In the genomic region with DNA sequence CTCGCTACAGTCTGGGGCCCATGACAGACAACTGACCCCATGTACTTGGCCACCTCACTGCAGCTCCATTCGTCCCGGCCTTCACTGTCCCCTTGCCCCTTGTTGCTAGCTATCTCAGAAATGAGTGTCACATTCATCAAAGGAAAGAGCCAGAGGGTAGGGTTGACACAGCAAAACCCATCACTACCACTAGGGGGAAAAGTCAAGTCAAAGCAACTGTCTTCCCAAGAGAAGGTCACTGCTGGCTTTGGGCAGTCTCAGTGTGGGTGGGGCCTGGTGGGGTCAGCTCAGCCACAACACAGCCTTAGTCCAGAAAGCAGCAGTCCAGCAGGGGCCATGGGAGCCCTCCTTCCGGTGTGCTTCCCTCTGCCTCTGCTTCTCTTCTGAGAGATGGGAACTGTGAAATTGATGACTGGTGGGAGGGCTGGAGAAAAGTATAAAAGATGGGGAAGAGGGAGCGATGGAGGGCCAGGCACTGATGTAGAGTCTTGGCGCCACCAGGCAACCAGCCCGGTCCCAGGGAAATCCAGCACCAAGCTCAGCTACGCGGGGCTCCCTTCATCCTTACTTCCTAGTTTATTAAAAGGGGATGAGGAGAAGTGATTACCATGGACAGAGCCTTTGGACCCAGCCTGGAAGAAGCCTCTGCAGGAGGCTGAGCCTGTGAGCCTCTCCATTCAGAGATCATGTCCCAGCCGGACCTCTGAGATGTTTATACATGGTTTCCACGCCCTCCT, we compare ENCODE assay signal across 8 cellular contexts. TPM values are rescaled to one million over a fixed set of nuclear protein-coding genes. Genes with fewer than 3 reads are reported as not detected.
DNase-seq lines count a peak whose midpoint lies in the region; ATAC-seq, FAIRE-seq and TF ChIP-seq lines count a peak whose summit lies in the region.

No MANE protein-coding gene starts in this region.

- H3K36me3 Mint-ChIP-seq in WTC11, result no peaks in the 10 kb centered on the region
- no peaks in the 10 kb centered on the region for H3K36me3 Mint-ChIP-seq in activated T-helper 1 cell treated with anti-CD3 and anti-CD28 coated beads, Interleukin-12 subunit alpha, Interleukin-12 subunit beta, Interleukin-2, Interleukin-4 antibody, amounts not matched to agents 30 ng/mL and 10 ng/mL and 1 ng/mL, durations not matched to agents 14 hours and 24 hours and 36 hours (ENCODE audit: low read depth)

- H3K18ac ChIP-seq in mesendoderm (ENCODE audit: low read length), result no peak overlapping the region

- no peak overlapping the region for H2BK5ac ChIP-seq in mesendoderm (ENCODE audit: low read length)

- FAIRE-seq in HTR-8/SVneo (lab: Jason Lieb, UNC), result no peak

- H3K27me3 ChIP-seq in mesendoderm (ENCODE audit: insufficient read depth, low read length, poor library complexity), result no peaks in the 10 kb centered on the region

- H4K8ac ChIP-seq in mesendoderm (ENCODE audit: low read depth, low read length), result no peak overlapping the region

- no peak overlapping the region for H3K56ac ChIP-seq in mesendoderm (ENCODE audit: low read length)

- no peaks in the 10 kb centered on the region for H3K79me2 ChIP-seq in mesendoderm (ENCODE audit: control insufficient read depth, insufficient read depth, low read length)

- H2BK15ac ChIP-seq in mesendoderm (replicated peaks; ENCODE audit: low read depth), result no peak overlapping the region

- H3K27ac ChIP-seq in mesendoderm (ENCODE audit: low read depth, low read length), result no peak overlapping the region

- no peak overlapping the region for H4K5ac ChIP-seq in mesendoderm (ENCODE audit: low read length)

- no peaks in the 10 kb centered on the region for H3K79me1 ChIP-seq in mesendoderm (ENCODE audit: low read length)

- POLR2A ChIA-PET in WTC11 (lab: Charles Lee), result interaction anchor here (0.6 kb wide), 1 partner anchor 318 kb away, joined by 3 read pairs; no protein-coding TSS in a partner anchor

- no peak overlapping the region for H3K4me3 ChIP-seq in mesendoderm (ENCODE audit: low read length)

- WGBS in mesendoderm (ENCODE audit: extremely low coverage, insufficient coverage, low lambda C conversion rate), result no CpG with 5 or more reads among the region's 11 CpGs

- DNase-seq in DMS53 (lab: John Stamatoyannopoulos, UW) (peak; percentile 58), WTC11 (ENCODE audit: low spot score) (peak; percentile 52), mesendoderm (peak; percentile 87), HTR-8/SVneo (ENCODE audit: insufficient read length, low spot score) (no peak), HCEC 1CT (no peak)
- DNase-seq in activated T-helper 1 cell treated with anti-CD3 and anti-CD28 coated beads, Interleukin-12 subunit alpha, Interleukin-12 subunit beta, Interleukin-2, Interleukin-4 antibody, amounts not matched to agents 30 ng/mL and 10 ng/mL and 1 ng/mL, durations not matched to agents 14 hours and 24 hours and 36 hours (ENCODE audit: low spot score), result no peak

- peaks cover 10% of the 10 kb centered on the region for H3K4me1 Mint-ChIP-seq in WTC11
- peaks cover 12% of the 10 kb centered on the region for H3K4me1 Mint-ChIP-seq in activated T-helper 1 cell treated with anti-CD3 and anti-CD28 coated beads, Interleukin-12 subunit alpha, Interleukin-12 subunit beta, Interleukin-2, Interleukin-4 antibody, amounts not matched to agents 30 ng/mL and 10 ng/mL and 1 ng/mL, durations not matched to agents 14 hours and 24 hours and 36 hours (ENCODE audit: low read depth)

- no peak overlapping the region for H2AK5ac ChIP-seq in mesendoderm (ENCODE audit: low read length)

- peak; percentile 70 for TF ChIP-seq CTCF in WTC11 (IDR thresholded peaks at IDR 0.05)

- intact Hi-C loops in activated T-helper 1 cell treated with anti-CD3 and anti-CD28 coated beads, Interleukin-12 subunit alpha, Interleukin-12 subunit beta, Interleukin-2, Interleukin-4 antibody, amounts not matched to agents 30 ng/mL and 10 ng/mL and 1 ng/mL, durations not matched to agents 14 hours and 24 hours and 36 hours (cut with micrococcal nuclease), result no loop called here

- H3K27ac Mint-ChIP-seq in WTC11, result no peak overlapping the region
- H3K27ac Mint-ChIP-seq in activated T-helper 1 cell treated with anti-CD3 and anti-CD28 coated beads, Interleukin-12 subunit alpha, Interleukin-12 subunit beta, Interleukin-2, Interleukin-4 antibody, amounts not matched to agents 30 ng/mL and 10 ng/mL and 1 ng/mL, durations not matched to agents 14 hours and 24 hours and 36 hours, result no peak overlapping the region

- H3K9me3 Mint-ChIP-seq in WTC11, result no peaks in the 10 kb centered on the region
- no peaks in the 10 kb centered on the region for H3K9me3 Mint-ChIP-seq in activated T-helper 1 cell treated with anti-CD3 and anti-CD28 coated beads, Interleukin-12 subunit alpha, Interleukin-12 subunit beta, Interleukin-2, Interleukin-4 antibody, amounts not matched to agents 30 ng/mL and 10 ng/mL and 1 ng/mL, durations not matched to agents 14 hours and 24 hours and 36 hours

- H3K4ac ChIP-seq in mesendoderm (ENCODE audit: low read depth, low read length), result no peak overlapping the region

- ATAC-seq in HG02642 (IDR thresholded peaks at IDR 0.05; ENCODE audit: poor library complexity, unreplicated experiment) (peak; percentile 48), WTC11 (peak; percentile 97), HG03159 (IDR thresholded peaks at IDR 0.05; ENCODE audit: unreplicated experiment) (no peak)

- H3K23ac ChIP-seq in mesendoderm (ENCODE audit: low read length), result no peak overlapping the region

- H3K4me3 Mint-ChIP-seq in WTC11, result no peak overlapping the region
- no peak overlapping the region for H3K4me3 Mint-ChIP-seq in activated T-helper 1 cell treated with anti-CD3 and anti-CD28 coated beads, Interleukin-12 subunit alpha, Interleukin-12 subunit beta, Interleukin-2, Interleukin-4 antibody, amounts not matched to agents 30 ng/mL and 10 ng/mL and 1 ng/mL, durations not matched to agents 14 hours and 24 hours and 36 hours

- no peaks in the 10 kb centered on the region for H3K36me3 ChIP-seq in mesendoderm (ENCODE audit: control insufficient read depth, insufficient read depth, low read length)

- H2BK120ac ChIP-seq in mesendoderm (ENCODE audit: low read depth, low read length), result no peak overlapping the region

- no peaks in the 10 kb centered on the region for H3K27me3 Mint-ChIP-seq in WTC11 (ENCODE audit: low read depth)
- H3K27me3 Mint-ChIP-seq in activated T-helper 1 cell treated with anti-CD3 and anti-CD28 coated beads, Interleukin-12 subunit alpha, Interleukin-12 subunit beta, Interleukin-2, Interleukin-4 antibody, amounts not matched to agents 30 ng/mL and 10 ng/mL and 1 ng/mL, durations not matched to agents 14 hours and 24 hours and 36 hours (ENCODE audit: insufficient read depth), result peaks cover 9% of the 10 kb centered on the region

- CTCF ChIA-PET in WTC11 (lab: Charles Lee), result interaction anchor here (0.5 to 3.6 kb wide), 38 partner anchors 9 to 659 kb away, joined by 3 to 27 read pairs (median 4); no protein-coding TSS in a partner anchor

- no peak overlapping the region for H3K4me2 ChIP-seq in mesendoderm (ENCODE audit: low read length)

- H3K4me1 ChIP-seq in mesendoderm (ENCODE audit: control insufficient read depth, low read depth, low read length), result peaks cover 2% of the 10 kb centered on the region

- no peak overlapping the region for H3K9ac ChIP-seq in mesendoderm (ENCODE audit: low read length)

TF ChIP-seq in WTC11, 78 proteins besides CTCF, POLR2A, EP300 and RAD21 (continues in another document):
- TF ChIP-seq SMAD3 (CRISPR knock-in tag; IDR thresholded peaks at IDR 0.05; ENCODE audit: borderline replicate concordance) (no peak), MYBL2 (CRISPR knock-in tag; IDR thresholded peaks at IDR 0.05) (no peak), ESRRA (CRISPR knock-in tag; IDR thresholded peaks at IDR 0.05; ENCODE audit: borderline replicate concordance) (no peak), RELA (CRISPR knock-in tag; IDR thresholded peaks at IDR 0.05; ENCODE audit: borderline replicate concordance) (no peak)
- TF ChIP-seq, protein P1, sequence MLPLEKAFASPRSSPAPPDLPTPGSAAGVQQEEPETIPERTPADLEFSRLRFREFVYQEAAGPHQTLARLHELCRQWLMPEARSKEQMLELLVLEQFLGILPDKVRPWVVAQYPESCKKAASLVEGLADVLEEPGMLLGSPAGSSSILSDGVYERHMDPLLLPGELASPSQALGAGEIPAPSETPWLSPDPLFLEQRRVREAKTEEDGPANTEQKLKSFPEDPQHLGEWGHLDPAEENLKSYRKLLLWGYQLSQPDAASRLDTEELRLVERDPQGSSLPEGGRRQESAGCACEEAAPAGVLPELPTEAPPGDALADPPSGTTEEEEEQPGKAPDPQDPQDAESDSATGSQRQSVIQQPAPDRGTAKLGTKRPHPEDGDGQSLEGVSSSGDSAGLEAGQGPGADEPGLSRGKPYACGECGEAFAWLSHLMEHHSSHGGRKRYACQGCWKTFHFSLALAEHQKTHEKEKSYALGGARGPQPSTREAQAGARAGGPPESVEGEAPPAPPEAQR (CRISPR knock-in tag; IDR thresholded peaks at IDR 0.05), result no peak
- TF ChIP-seq, protein P2, sequence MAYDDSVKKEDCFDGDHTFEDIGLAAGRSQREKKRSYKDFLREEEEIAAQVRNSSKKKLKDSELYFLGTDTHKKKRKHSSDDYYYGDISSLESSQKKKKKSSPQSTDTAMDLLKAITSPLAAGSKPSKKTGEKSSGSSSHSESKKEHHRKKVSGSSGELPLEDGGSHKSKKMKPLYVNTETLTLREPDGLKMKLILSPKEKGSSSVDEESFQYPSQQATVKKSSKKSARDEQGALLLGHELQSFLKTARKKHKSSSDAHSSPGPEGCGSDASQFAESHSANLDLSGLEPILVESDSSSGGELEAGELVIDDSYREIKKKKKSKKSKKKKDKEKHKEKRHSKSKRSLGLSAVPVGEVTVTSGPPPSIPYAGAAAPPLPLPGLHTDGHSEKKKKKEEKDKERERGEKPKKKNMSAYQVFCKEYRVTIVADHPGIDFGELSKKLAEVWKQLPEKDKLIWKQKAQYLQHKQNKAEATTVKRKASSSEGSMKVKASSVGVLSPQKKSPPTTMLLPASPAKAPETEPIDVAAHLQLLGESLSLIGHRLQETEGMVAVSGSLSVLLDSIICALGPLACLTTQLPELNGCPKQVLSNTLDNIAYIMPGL (CRISPR knock-in tag; IDR thresholded peaks at IDR 0.05), result no peak
- TF ChIP-seq, protein P3, sequence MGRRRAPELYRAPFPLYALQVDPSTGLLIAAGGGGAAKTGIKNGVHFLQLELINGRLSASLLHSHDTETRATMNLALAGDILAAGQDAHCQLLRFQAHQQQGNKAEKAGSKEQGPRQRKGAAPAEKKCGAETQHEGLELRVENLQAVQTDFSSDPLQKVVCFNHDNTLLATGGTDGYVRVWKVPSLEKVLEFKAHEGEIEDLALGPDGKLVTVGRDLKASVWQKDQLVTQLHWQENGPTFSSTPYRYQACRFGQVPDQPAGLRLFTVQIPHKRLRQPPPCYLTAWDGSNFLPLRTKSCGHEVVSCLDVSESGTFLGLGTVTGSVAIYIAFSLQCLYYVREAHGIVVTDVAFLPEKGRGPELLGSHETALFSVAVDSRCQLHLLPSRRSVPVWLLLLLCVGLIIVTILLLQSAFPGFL (CRISPR knock-in tag; IDR thresholded peaks at IDR 0.05; ENCODE audit: borderline replicate concordance), result no peak

RNA-seq across cellular contexts. Expression of gene PLXNA4, which starts 58.0 kb away (rescaled TPM):
- total RNA-seq in WTC11 (2021), result 0.41 to 0.81 TPM (median 0.46 TPM) in 3 replicates
- 0.24 TPM for polyA plus RNA-seq in mesendoderm (2013, experiment 1 of 2)
- polyA plus RNA-seq in mesendoderm (2013, experiment 2 of 2), result 0.25 TPM
- total RNA-seq in activated T-helper 1 cell treated with anti-CD3 and anti-CD28 coated beads, Interleukin-12 subunit alpha, Interleukin-12 subunit beta, Interleukin-2, Interleukin-4 antibody, amounts not matched to agents 30 ng/mL and 10 ng/mL and 1 ng/mL, durations not matched to agents 14 hours and 24 hours and 36 hours, result 0.13 and 0.15 TPM in 2 replicates

Comparison
In these comparisons a context has a peak if more than half of its experiments do, and no peak if none do; other contexts are left out.
1. DNase-seq: peak in DMS53 (single experiment), WTC11 (single experiment) and mesendoderm (single experiment); none in activated T-helper 1 cell treated with anti-CD3 and anti-CD28 coated beads, Interleukin-12 subunit alpha, Interleukin-12 subunit beta, Interleukin-2, Interleukin-4 antibody, amounts not matched to agents 30 ng/mL and 10 ng/mL and 1 ng/mL, durations not matched to agents 14 hours and 24 hours and 36 hours (single experiment), HTR-8/SVneo (single experiment) and HCEC 1CT (single experiment).